ENCODE assay signal across 8 cellular contexts in the genomic region with DNA sequence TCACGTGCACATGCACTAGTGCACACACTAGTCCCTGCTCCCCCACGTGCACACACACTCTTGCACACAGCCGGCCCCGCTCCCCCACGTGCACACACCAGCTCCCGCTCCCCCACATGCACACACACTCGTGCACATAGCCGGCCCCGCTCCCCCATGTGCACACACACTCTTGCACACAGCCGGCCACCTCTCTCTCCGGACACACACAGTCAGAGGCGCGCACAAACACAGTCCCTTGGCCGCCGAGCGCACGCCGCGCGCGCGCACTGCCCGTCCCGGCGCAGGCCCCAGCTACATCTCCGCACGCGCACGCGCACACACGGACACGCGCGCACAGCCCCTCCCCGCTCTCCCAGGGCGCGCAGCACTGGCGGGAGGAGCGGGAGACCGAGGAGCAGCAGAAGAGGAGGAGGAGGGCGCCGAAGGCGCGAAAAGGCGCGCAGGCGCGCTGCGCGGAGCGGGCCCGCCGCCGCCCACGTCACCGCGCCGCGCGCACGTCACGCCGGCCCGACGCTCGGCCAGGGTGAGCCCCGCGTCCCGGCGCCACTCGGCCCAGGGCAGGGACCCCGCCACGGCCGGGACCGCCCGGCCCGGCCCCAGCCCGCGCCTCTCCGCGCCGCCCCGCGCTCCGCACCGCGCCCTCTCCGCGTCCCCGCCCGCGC. TPM values are rescaled to one million over a fixed set of nuclear protein-coding genes. Genes with fewer than 3 reads are reported as not detected.
A peak's percentile ranks its signal among the peaks of the same experiment; 100 is the strongest.
DNase-seq lines count a peak whose midpoint lies in the region; ATAC-seq and TF ChIP-seq lines count a peak whose summit lies in the region.

A gene with protein sequence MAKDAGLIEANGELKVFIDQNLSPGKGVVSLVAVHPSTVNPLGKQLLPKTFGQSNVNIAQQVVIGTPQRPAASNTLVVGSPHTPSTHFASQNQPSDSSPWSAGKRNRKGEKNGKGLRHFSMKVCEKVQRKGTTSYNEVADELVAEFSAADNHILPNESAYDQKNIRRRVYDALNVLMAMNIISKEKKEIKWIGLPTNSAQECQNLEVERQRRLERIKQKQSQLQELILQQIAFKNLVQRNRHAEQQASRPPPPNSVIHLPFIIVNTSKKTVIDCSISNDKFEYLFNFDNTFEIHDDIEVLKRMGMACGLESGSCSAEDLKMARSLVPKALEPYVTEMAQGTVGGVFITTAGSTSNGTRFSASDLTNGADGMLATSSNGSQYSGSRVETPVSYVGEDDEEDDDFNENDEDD (plus strand): TSS at position 549 of the 665 bp plus-strand sequence. CDS start 1,085 bp downstream, outside the sequence.

- ATAC-seq in GM19438 (IDR thresholded peaks at IDR 0.05; ENCODE audit: low read depth, unreplicated experiment) (peak; percentile 84), HG03558 (IDR thresholded peaks at IDR 0.05; ENCODE audit: extremely low read depth, unreplicated experiment) (peak; percentile 76), lower lobe of right lung (peak; percentile 91 to 92)

- no peak within 1 kb of the TSS for H3K27ac ChIP-seq in CD4-positive, alpha-beta memory T cell (ENCODE audit: low read depth, low read length)
- peak within 1 kb of the TSS; percentile 16 for H3K27ac ChIP-seq in ectodermal cell (ENCODE audit: insufficient read depth, low read depth, low read length, poor library complexity, severe bottlenecking)
- H3K27ac ChIP-seq in lower lobe of right lung = no peak within 1 kb of the TSS

- peak within 1 kb of the TSS; percentile 36 to 86 (median 83) for H3K27ac Mint-ChIP-seq in CD4-positive, alpha-beta memory T cell

- H3K4me3 ChIP-seq in CD4-positive, alpha-beta memory T cell (ENCODE audit: low read length in 2 of 2) = peak within 1 kb of the TSS in 1 of 2 donors; percentile 38
- H3K4me3 ChIP-seq in ectodermal cell (ENCODE audit: insufficient read depth, low read depth, low read length) (peak within 1 kb of the TSS; percentile 68), lower lobe of right lung (peak within 1 kb of the TSS; percentile 64)

- POLR2A ChIA-PET in CD4-positive, alpha-beta memory T cell (lab: Charles Lee; ENCODE audit: partially characterized antibody) = no interaction called here

- DNase-seq in CD4-positive, alpha-beta memory T cell = peak in 4 of 5 donors; percentile 62 to 70 (median 63)
- DNase-seq in NCI-H748 treated with DMSO at 0.1 percent for 48 hours (lab: John Stamatoyannopoulos, UW) (peak; percentile 74), lower lobe of right lung (peak; percentile 84)
- DNase-seq in activated CD4-positive, alpha-beta T cell treated with anti-CD3 and anti-CD28 coated beads, Interleukin-2, amount 50 U/mL, for 48 hours = peak; percentile 85 to 89
- peak; percentile 53 to 77 for DNase-seq in stimulated activated CD4-positive, alpha-beta T cell treated with anti-CD3 and anti-CD28 coated beads, Interleukin-4, amount 100 ng/mL, for 4 hours

- peaks cover 24% of the 10 kb centered on the region for H3K4me1 ChIP-seq in CD4-positive, alpha-beta memory T cell (ENCODE audit: insufficient read depth, low read length)
- peaks cover 10% of the 10 kb centered on the region for H3K4me1 ChIP-seq in ectodermal cell (ENCODE audit: control insufficient read depth, insufficient read depth, low read length)
- peaks cover 18% of the 10 kb centered on the region for H3K4me1 ChIP-seq in lower lobe of right lung

- no peaks in the 10 kb centered on the region for H3K27me3 Mint-ChIP-seq in CD4-positive, alpha-beta memory T cell

- H3K27me3 ChIP-seq in CD4-positive, alpha-beta memory T cell (ENCODE audit: insufficient read depth, low read length) = no peaks in the 10 kb centered on the region
- H3K27me3 ChIP-seq in ectodermal cell (ENCODE audit: control insufficient read depth, insufficient read depth, low read length, poor library complexity, severe bottlenecking) = no peaks in the 10 kb centered on the region
- no peaks in the 10 kb centered on the region for H3K27me3 ChIP-seq in lower lobe of right lung (ENCODE audit: low read depth)

- peaks cover 21 to 36% (median 29%) of the 10 kb centered on the region in 4 donors for H3K4me1 Mint-ChIP-seq in CD4-positive, alpha-beta memory T cell

- H3K4me3 Mint-ChIP-seq in CD4-positive, alpha-beta memory T cell = peak within 1 kb of the TSS; percentile 83 to 93 (median 90)

- intact Hi-C loops in CD4-positive, alpha-beta memory T cell (cut with micrococcal nuclease) = no loop called here
- intact Hi-C loops in lower lobe of right lung (cut with DNase I) = no loop called here

- peaks cover 8 to 13% of the 10 kb centered on the region in 2 donors for H3K36me3 Mint-ChIP-seq in CD4-positive, alpha-beta memory T cell

- H3K9me3 Mint-ChIP-seq in CD4-positive, alpha-beta memory T cell = no peaks in the 10 kb centered on the region

- no peaks in the 10 kb centered on the region for H3K9me3 ChIP-seq in CD4-positive, alpha-beta memory T cell (ENCODE audit: control insufficient read depth in 1 of 2, low read length in 2 of 2)
- H3K9me3 ChIP-seq in ectodermal cell (ENCODE audit: control insufficient read depth, low read length) (no peaks in the 10 kb centered on the region), lower lobe of right lung (no peaks in the 10 kb centered on the region)

- H3K36me3 ChIP-seq in CD4-positive, alpha-beta memory T cell (ENCODE audit: insufficient read depth, low read length) = no peaks in the 10 kb centered on the region
- peaks cover 8% of the 10 kb centered on the region for H3K36me3 ChIP-seq in ectodermal cell (ENCODE audit: control insufficient read depth, insufficient read depth, low read length)
- H3K36me3 ChIP-seq in lower lobe of right lung = peaks cover 7% of the 10 kb centered on the region

- 5% methylated on average over 92 of the region's 92 CpGs for WGBS in ectodermal cell, 2 experiments

- CTCF ChIA-PET in CD4-positive, alpha-beta memory T cell (lab: Charles Lee; ENCODE audit: partially characterized antibody) = no interaction called here

- TF ChIP-seq CTCF in lower lobe of right lung (IDR thresholded peaks at IDR 0.05) = no peak

RNA-seq across cellular contexts. Expression of the gene that starts here (rescaled TPM):
- 10 to 100 TPM; 20.7 to 21.5 TPM for total RNA-seq in CD4-positive, alpha-beta memory T cell
- 10 to 100 TPM; 57.2 to 63.4 TPM for polyA plus RNA-seq in CD4-positive, alpha-beta memory T cell
- polyA plus RNA-seq in ectodermal cell (2013, experiment 1 of 4) = 118 TPM
- 108 TPM for polyA plus RNA-seq in ectodermal cell (2013, experiment 2 of 4)
- polyA plus RNA-seq in ectodermal cell (2013, experiment 3 of 4) = 92.3 TPM
- 96.5 TPM for polyA plus RNA-seq in ectodermal cell (2013, experiment 4 of 4)
- 47.0 TPM for total RNA-seq in lower lobe of right lung
